In the genomic region with DNA sequence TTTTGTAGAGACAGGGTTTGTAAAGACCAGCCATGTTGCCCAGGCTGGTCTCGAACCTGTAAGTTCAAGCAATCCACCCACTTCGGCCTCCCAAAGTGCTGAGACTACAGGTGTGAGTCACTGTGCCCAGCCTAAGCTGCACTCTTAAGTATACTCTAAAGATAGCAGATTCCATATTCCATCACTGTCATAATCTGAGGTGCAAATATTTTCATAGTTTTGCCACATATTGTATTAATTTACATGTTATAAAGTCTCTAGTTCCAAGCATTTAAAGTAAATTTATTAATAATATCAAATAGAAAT, we compare ENCODE assay signal across 17 cellular contexts.
DNase-seq lines count a peak whose midpoint lies in the region; ATAC-seq, FAIRE-seq and TF ChIP-seq lines count a peak whose summit lies in the region.
"Had no signal": no experiment of that assay in that cellular context is flagged by ENCODE, and none has a peak within 500 bp of the region (broad histone marks: within the 10 kb centered on the region; RNA-seq: fewer than 3 reads in every experiment).

No MANE protein-coding gene starts in this region.

- H3K27me3 ChIP-seq in BE2C = no peaks in the 10 kb centered on the region
- H3K27me3 ChIP-seq: ascending aorta, heart left ventricle, neutrophil had no signal

- WGBS in A549 (ENCODE audit: missing lambda C conversion rate) = 100% methylated on average over 2 of the region's 2 CpGs

- TF ChIP-seq POLR2A in A549 (IDR thresholded peaks at IDR 0.05; ENCODE audit: low read length) = no peak

- H3K4me3 Mint-ChIP-seq in memory B cell = peak overlapping the region; percentile 35
- H3K4me3 Mint-ChIP-seq: activated naive CD4-positive, alpha-beta T cell treated with anti-CD3 and anti-CD28 coated beads, Interleukin-2, amount 50 U/mL, for 24 hours; CD4-positive, CD25-positive, alpha-beta regulatory T cell; dendritic cell treated with granulocyte-macrophage colony-stimulating factor and Interleukin-4, amounts not matched to agents 40 ng/mL and 50 ng/mL, for 4 days; T-helper 17 cell had no signal

- TF ChIP-seq RAD21 in A549 (conservative IDR thresholded peaks at IDR 0.05 in 1 of 2, IDR thresholded peaks at IDR 0.05 in 1 of 2) = no peak

- H3K4me2 ChIP-seq in A549 = peak overlapping the region; percentile 60; the same call in 1 of the 3 replicates

- no peaks in the 10 kb centered on the region for H3K9me3 Mint-ChIP-seq in memory B cell
- H3K9me3 Mint-ChIP-seq: activated naive CD4-positive, alpha-beta T cell treated with anti-CD3 and anti-CD28 coated beads, Interleukin-2, amount 50 U/mL, for 24 hours; dendritic cell treated with granulocyte-macrophage colony-stimulating factor and Interleukin-4, amounts not matched to agents 40 ng/mL and 50 ng/mL, for 4 days had no signal

- CTCF ChIA-PET in A549 (lab: Yijun Ruan, JAX) = interaction anchor here (0.6 to 6.3 kb wide), 13 partner anchors 35 to 1238 kb away, joined by 3 to 90 read pairs (median 3); partner anchors contain the start of genes CDC7 and HFM1

- peak overlapping the region; percentile 45 to 75 for H3K27ac ChIP-seq in A549
- H3K27ac ChIP-seq: ascending aorta, heart left ventricle, neutrophil had no signal

- no peaks in the 10 kb centered on the region for H3K36me3 ChIP-seq in BE2C
- H3K36me3 ChIP-seq: ascending aorta, heart left ventricle, neutrophil had no signal

- no peak for DNase-seq in A549 (ENCODE audit: low read depth in 1 of 2, low spot score in 1 of 2)
- peak; percentile 7 for DNase-seq in RKO (ENCODE audit: low spot score)
- no peak for DNase-seq in memory B cell (ENCODE audit: low spot score in 2 of 2)
- no peak for DNase-seq in omental fat pad (ENCODE audit: low spot score)
- no peak for DNase-seq in BE2C
- DNase-seq: NCI-H524 treated with DMSO at 0.1 percent for 48 hours; stimulated activated naive CD4-positive, alpha-beta T cell treated with Interleukin-2 at 50 U/mL for 16 hours had no signal

- TF ChIP-seq CTCF in A549 (IDR thresholded peaks at IDR 0.05) (no peak), omental fat pad (IDR thresholded peaks at IDR 0.05) (no peak), BE2C (IDR thresholded peaks at IDR 0.05; ENCODE audit: low read depth, low read length) (no peak)

- H3K4me1 ChIP-seq in A549 (peaks cover 12% of the 10 kb centered on the region; the same call in 1 of the 3 replicates), BE2C (no peaks in the 10 kb centered on the region)
- H3K4me1 ChIP-seq: ascending aorta had no signal

- FAIRE-seq in A549 (lab: Jason Lieb, UNC) = no peak

- H3K4me3 ChIP-seq in A549 (no peak overlapping the region), BE2C (ENCODE audit: low read depth, low read length) (no peak overlapping the region)
- H3K4me3 ChIP-seq: skin epidermis had no signal

- TF ChIP-seq EP300 in A549 (IDR thresholded peaks at IDR 0.05) = no peak

- POLR2A ChIA-PET in A549 (lab: Yijun Ruan, JAX) = no interaction called here

- H3K9me3 ChIP-seq in A549 = no peaks in the 10 kb centered on the region
- H3K9me3 ChIP-seq in BE2C = no peaks in the 10 kb centered on the region
- H3K9me3 ChIP-seq: ascending aorta, heart left ventricle, neutrophil had no signal

- no peaks in the 10 kb centered on the region for H3K36me3 Mint-ChIP-seq in memory B cell
- H3K36me3 Mint-ChIP-seq: activated naive CD4-positive, alpha-beta T cell treated with anti-CD3 and anti-CD28 coated beads, Interleukin-2, amount 50 U/mL, for 24 hours; CD4-positive, CD25-positive, alpha-beta regulatory T cell had no signal

- peaks cover 4% of the 10 kb centered on the region for H3K27me3 Mint-ChIP-seq in memory B cell
- H3K27me3 Mint-ChIP-seq: CD4-positive, CD25-positive, alpha-beta regulatory T cell; dendritic cell treated with granulocyte-macrophage colony-stimulating factor and Interleukin-4, amounts not matched to agents 40 ng/mL and 50 ng/mL, for 4 days had no signal

- H3K27ac Mint-ChIP-seq in memory B cell = no peak overlapping the region
- H3K27ac Mint-ChIP-seq: activated naive CD4-positive, alpha-beta T cell treated with anti-CD3 and anti-CD28 coated beads, Interleukin-2, amount 50 U/mL, for 24 hours; CD4-positive, CD25-positive, alpha-beta regulatory T cell; dendritic cell treated with granulocyte-macrophage colony-stimulating factor and Interleukin-4, amounts not matched to agents 40 ng/mL and 50 ng/mL, for 4 days; T-helper 17 cell had no signal

- ATAC-seq in A549 (peak in 1 of 2 experiments; percentile 30; a peak in 2 of 6 replicates), GM18502 (IDR thresholded peaks at IDR 0.05; ENCODE audit: poor library complexity, unreplicated experiment) (peak; percentile 20), memory B cell (ENCODE audit: low read depth) (no peak), HG03025 (IDR thresholded peaks at IDR 0.05; ENCODE audit: low FRiP score, unreplicated experiment) (no peak), omental fat pad (ENCODE audit: low FRiP score) (no peak)
- ATAC-seq: T-helper 17 cell had no signal

- no peaks in the 10 kb centered on the region for H3K4me1 Mint-ChIP-seq in memory B cell
- H3K4me1 Mint-ChIP-seq: activated naive CD4-positive, alpha-beta T cell treated with anti-CD3 and anti-CD28 coated beads, Interleukin-2, amount 50 U/mL, for 24 hours; CD4-positive, CD25-positive, alpha-beta regulatory T cell; T-helper 17 cell had no signal

TF ChIP-seq in A549, 52 proteins besides CTCF, POLR2A, EP300 and RAD21:
- TF ChIP-seq TFCP2L1 (CRISPR knock-in tag; IDR thresholded peaks at IDR 0.05) = no peak
- TF ChIP-seq ZFP36 (IDR thresholded peaks at IDR 0.05; ENCODE audit: borderline replicate concordance, partially characterized antibody) = no peak
- TF ChIP-seq NR3C1 (IDR thresholded peaks at IDR 0.05) = no peak
- no peak for TF ChIP-seq RFX5 (IDR thresholded peaks at IDR 0.05)
- no peak for TF ChIP-seq TP53 (CRISPR knock-in tag; IDR thresholded peaks at IDR 0.05)
- no peak for TF ChIP-seq EHF (CRISPR knock-in tag; IDR thresholded peaks at IDR 0.05)
- TF ChIP-seq KDM5A (IDR thresholded peaks at IDR 0.05) = no peak
- TF ChIP-seq, protein P1, sequence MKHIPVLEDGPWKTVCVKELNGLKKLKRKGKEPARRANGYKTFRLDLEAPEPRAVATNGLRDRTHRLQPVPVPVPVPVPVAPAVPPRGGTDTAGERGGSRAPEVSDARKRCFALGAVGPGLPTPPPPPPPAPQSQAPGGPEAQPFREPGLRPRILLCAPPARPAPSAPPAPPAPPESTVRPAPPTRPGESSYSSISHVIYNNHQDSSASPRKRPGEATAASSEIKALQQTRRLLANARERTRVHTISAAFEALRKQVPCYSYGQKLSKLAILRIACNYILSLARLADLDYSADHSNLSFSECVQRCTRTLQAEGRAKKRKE (CRISPR knock-in tag; IDR thresholded peaks at IDR 0.05; ENCODE audit: low read depth) = no peak
- TF ChIP-seq FOSL2 (IDR thresholded peaks at IDR 0.05) = no peak
- TF ChIP-seq FOSL2 (CRISPR knock-in tag; IDR thresholded peaks at IDR 0.05) = no peak
- TF ChIP-seq GATA3 (IDR thresholded peaks at IDR 0.05; ENCODE audit: borderline replicate concordance) = no peak
- no peak for TF ChIP-seq ZSCAN20 (CRISPR knock-in tag; IDR thresholded peaks at IDR 0.05)
- no peak for TF ChIP-seq JUN (IDR thresholded peaks at IDR 0.05)
- no peak for TF ChIP-seq HES2 (IDR thresholded peaks at IDR 0.05)
